ENCODE assay signal across 9 cellular contexts in genomic region chr14:75334191-75335051, GRCh38. TPM values are rescaled to one million over a fixed set of nuclear protein-coding genes. Genes with fewer than 3 reads are reported as not detected.
DNase-seq lines count a peak whose midpoint lies in the region; ATAC-seq and TF ChIP-seq lines count a peak whose summit lies in the region.
"Had no signal": no experiment of that assay in that cellular context is flagged by ENCODE, and none has a peak within 500 bp of the region (broad histone marks: within the 10 kb centered on the region; RNA-seq: fewer than 3 reads in every experiment).

No MANE protein-coding gene starts in this region.

- peak overlapping the region; percentile 41 to 75 for H3K18ac ChIP-seq in mesenchymal stem cell (ENCODE audit: low read depth in 1 of 2, low read length in 2 of 2)

- H3K27me3 ChIP-seq in CD8-positive, alpha-beta T cell (ENCODE audit: insufficient read depth, low read length), result no peaks in the 10 kb centered on the region
- H3K27me3 ChIP-seq in mesenchymal stem cell (ENCODE audit: control insufficient read depth in 1 of 2, insufficient read depth in 1 of 2, low read length in 2 of 2), result peaks cover 0 to 21% of the 10 kb centered on the region in 2 experiments
- H3K27me3 ChIP-seq: cardiac muscle cell had no signal

- H4K8ac ChIP-seq in mesenchymal stem cell (ENCODE audit: low read length), result no peak overlapping the region

- H4K91ac ChIP-seq in mesenchymal stem cell (ENCODE audit: low read length), result no peak overlapping the region

- H3K23ac ChIP-seq in mesenchymal stem cell (ENCODE audit: low read length in 2 of 2), result no peak overlapping the region

- whole genome bisulfite sequencing in mesenchymal stem cell, result 70% methylated on average over 22 of the region's 23 CpGs

- H3K4me1 ChIP-seq in CD8-positive, alpha-beta T cell (ENCODE audit: insufficient read depth, low read length), result peaks cover 18% of the 10 kb centered on the region
- H3K4me1 ChIP-seq in mesenchymal stem cell (ENCODE audit: control insufficient read depth, insufficient read depth, low read depth, low read length), result no peaks in the 10 kb centered on the region

- no peaks in the 10 kb centered on the region for H3K79me1 ChIP-seq in mesenchymal stem cell (replicated peaks; ENCODE audit: low read length, poor library complexity, severe bottlenecking)

- H2BK15ac ChIP-seq in mesenchymal stem cell (ENCODE audit: low read depth, poor library complexity, severe bottlenecking), result no peak overlapping the region

- no peak overlapping the region for H2AFZ ChIP-seq in mesenchymal stem cell (ENCODE audit: low read depth, low read length)

- H3K4me2 ChIP-seq in mesenchymal stem cell (ENCODE audit: low read length, poor library complexity, severe bottlenecking), result no peak overlapping the region

- no peak for TF ChIP-seq CTCF in CD8-positive, alpha-beta T cell (IDR thresholded peaks at IDR 0.05)
- no peak for TF ChIP-seq CTCF in WTC11 (IDR thresholded peaks at IDR 0.05)

- H3K4ac ChIP-seq in mesenchymal stem cell (ENCODE audit: low read depth in 1 of 2, low read length in 2 of 2), result no peak overlapping the region

- POLR2A ChIA-PET in CD8-positive, alpha-beta T cell (lab: Charles Lee), result interaction anchor here (1.0 to 2.0 kb wide), 5 partner anchors 8 to 163 kb away, joined by 3 to 9 read pairs (median 4); no protein-coding TSS in a partner anchor
- POLR2A ChIA-PET in WTC11 (lab: Charles Lee), result no interaction called here

- H3K9ac ChIP-seq in mesenchymal stem cell (ENCODE audit: low read length), result peak overlapping the region; percentile 53

- no peaks in the 10 kb centered on the region for H3K9me3 Mint-ChIP-seq in CD8-positive, alpha-beta T cell
- H3K9me3 Mint-ChIP-seq in activated naive CD8-positive, alpha-beta T cell treated with anti-CD3 and anti-CD28 coated beads, Interleukin-2, amount 50 U/mL, for 24 hours, result no peaks in the 10 kb centered on the region
- peaks cover 25% of the 10 kb centered on the region for H3K9me3 Mint-ChIP-seq in WTC11

- peaks cover 32% of the 10 kb centered on the region for H3K4me1 Mint-ChIP-seq in CD8-positive, alpha-beta T cell (ENCODE audit: low read depth)
- H3K4me1 Mint-ChIP-seq in activated naive CD8-positive, alpha-beta T cell treated with anti-CD3 and anti-CD28 coated beads, Interleukin-2, amount 50 U/mL, for 24 hours, result peaks cover 24% of the 10 kb centered on the region
- H3K4me1 Mint-ChIP-seq in WTC11, result no peaks in the 10 kb centered on the region

- H2AK5ac ChIP-seq in mesenchymal stem cell (ENCODE audit: low read length, severe bottlenecking), result no peak overlapping the region

- H3K14ac ChIP-seq in mesenchymal stem cell (ENCODE audit: low read length in 2 of 2), result no peak overlapping the region

- H2BK5ac ChIP-seq in mesenchymal stem cell (ENCODE audit: low read depth, low read length, poor library complexity, severe bottlenecking), result no peak overlapping the region

- H3K27ac ChIP-seq in CD8-positive, alpha-beta T cell (ENCODE audit: low read depth, low read length), result peak overlapping the region; percentile 71
- H3K27ac ChIP-seq in mesenchymal stem cell (ENCODE audit: low read length, poor library complexity, severe bottlenecking), result no peak overlapping the region
- H3K27ac ChIP-seq: cardiac muscle cell had no signal

- no peaks in the 10 kb centered on the region for H3K36me3 ChIP-seq in CD8-positive, alpha-beta T cell (ENCODE audit: insufficient read depth, low read length)
- no peaks in the 10 kb centered on the region for H3K36me3 ChIP-seq in mesenchymal stem cell (ENCODE audit: control insufficient read depth in 1 of 2, insufficient read depth in 2 of 2, low read depth in 1 of 2, low read length in 2 of 2)
- H3K36me3 ChIP-seq: cardiac muscle cell had no signal

- H3K36me3 Mint-ChIP-seq in CD8-positive, alpha-beta T cell, result no peaks in the 10 kb centered on the region
- H3K36me3 Mint-ChIP-seq in activated naive CD8-positive, alpha-beta T cell treated with anti-CD3 and anti-CD28 coated beads, Interleukin-2, amount 50 U/mL, for 24 hours (ENCODE audit: low read depth), result no peaks in the 10 kb centered on the region
- H3K36me3 Mint-ChIP-seq in WTC11, result peaks cover 5% of the 10 kb centered on the region; the same call in 1 of the 2 replicates

- peak overlapping the region; percentile 87 for H3K4me3 Mint-ChIP-seq in CD8-positive, alpha-beta T cell
- peak overlapping the region; percentile 54 for H3K4me3 Mint-ChIP-seq in activated naive CD8-positive, alpha-beta T cell treated with anti-CD3 and anti-CD28 coated beads, Interleukin-2, amount 50 U/mL, for 24 hours
- no peak overlapping the region for H3K4me3 Mint-ChIP-seq in WTC11

- peak; percentile 94 for ATAC-seq in CD8-positive, alpha-beta T cell
- ATAC-seq in activated naive CD8-positive, alpha-beta T cell treated with anti-CD3 and anti-CD28 coated beads, Interleukin-2, amount 50 U/mL, for 24 hours, result peak; percentile 60
- ATAC-seq in HG02852 (IDR thresholded peaks at IDR 0.05; ENCODE audit: unreplicated experiment), result no peak
- no peak for ATAC-seq in WTC11
- no peak for ATAC-seq in GM21423 (IDR thresholded peaks at IDR 0.05; ENCODE audit: unreplicated experiment)

- no peak overlapping the region for H2BK120ac ChIP-seq in mesenchymal stem cell (ENCODE audit: low read depth, low read length)

- peak overlapping the region in 1 of 2 experiments; percentile 1 for H2BK12ac ChIP-seq in mesenchymal stem cell (ENCODE audit: low read length in 2 of 2)

- no peaks in the 10 kb centered on the region for H3K27me3 Mint-ChIP-seq in CD8-positive, alpha-beta T cell (ENCODE audit: low read depth)
- no peaks in the 10 kb centered on the region for H3K27me3 Mint-ChIP-seq in activated naive CD8-positive, alpha-beta T cell treated with anti-CD3 and anti-CD28 coated beads, Interleukin-2, amount 50 U/mL, for 24 hours
- no peaks in the 10 kb centered on the region for H3K27me3 Mint-ChIP-seq in WTC11 (ENCODE audit: low read depth)

- peak overlapping the region; percentile 96 for H3K27ac Mint-ChIP-seq in CD8-positive, alpha-beta T cell
- peak overlapping the region; percentile 69 for H3K27ac Mint-ChIP-seq in activated naive CD8-positive, alpha-beta T cell treated with anti-CD3 and anti-CD28 coated beads, Interleukin-2, amount 50 U/mL, for 24 hours
- H3K27ac Mint-ChIP-seq in WTC11, result no peak overlapping the region

- intact Hi-C loops in CD8-positive, alpha-beta T cell (cut with DNase I, micrococcal nuclease), result loop anchor here (5.0 to 10.0 kb wide), 2 partner anchors 90 to 93 kb away; partner anchors contain the start of gene JDP2 (in 2 of the 2)

- CTCF ChIA-PET in CD8-positive, alpha-beta T cell (lab: Charles Lee), result interaction anchor here (1.8 kb wide), 1 partner anchor 154 kb away, joined by 7 read pairs; no protein-coding TSS in a partner anchor
- CTCF ChIA-PET in WTC11 (lab: Charles Lee), result interaction anchor here (1.0 kb wide), 1 partner anchor 182 kb away, joined by 3 read pairs; no protein-coding TSS in a partner anchor

- peak; percentile 20 to 82 (median 62) for DNase-seq in CD8-positive, alpha-beta T cell
- DNase-seq in SKM-1 (lab: John Stamatoyannopoulos, UW; ENCODE audit: unreplicated experiment), result peak; percentile 58
- DNase-seq in activated naive CD8-positive, alpha-beta T cell treated with anti-CD3 and anti-CD28 coated beads, Interleukin-2, amount 50 U/mL, for 24 hours, result peak; percentile 46
- peak; percentile 82 for DNase-seq in mesenchymal stem cell
- peak; percentile 27 to 84 (median 50) for DNase-seq in stimulated activated naive CD4-positive, alpha-beta T cell (lab: John Stamatoyannopoulos, UW)
- DNase-seq in WTC11 (ENCODE audit: low spot score), result no peak

- H3K9me3 ChIP-seq in CD8-positive, alpha-beta T cell (ENCODE audit: low read length), result no peaks in the 10 kb centered on the region
- H3K9me3 ChIP-seq in mesenchymal stem cell (ENCODE audit: control insufficient read depth, low read length), result peaks cover 3% of the 10 kb centered on the region

- H3K4me3 ChIP-seq in CD8-positive, alpha-beta T cell (ENCODE audit: low read depth, low read length), result peak overlapping the region; percentile 65
- peak overlapping the region in 1 of 2 experiments; percentile 64 for H3K4me3 ChIP-seq in mesenchymal stem cell (ENCODE audit: insufficient read depth in 1 of 2, low read depth in 1 of 2, low read length in 2 of 2)
- H3K4me3 ChIP-seq: cardiac muscle cell had no signal

TF ChIP-seq in WTC11, 78 proteins besides CTCF, POLR2A, EP300 and RAD21:
- no peak for TF ChIP-seq CREB1 (CRISPR knock-in tag; IDR thresholded peaks at IDR 0.05)
- TF ChIP-seq ZSCAN18 (CRISPR knock-in tag; IDR thresholded peaks at IDR 0.05), result no peak
TF ChIP-seq in WTC11: peak in this region for 0.

RNA-seq across cellular contexts. Expression of gene FOS, which starts 55.8 kb away (rescaled TPM):
- total RNA-seq in CD8-positive, alpha-beta T cell, result 1,000 to 10,000 TPM; 1,826 to 1,941 TPM
- polyA plus RNA-seq in mesenchymal stem cell (2013, experiment 1 of 2), result 587 TPM
- polyA plus RNA-seq in mesenchymal stem cell (2013, experiment 2 of 2), result 551 TPM
- total RNA-seq in WTC11 (2021), result 23.9 to 57.4 TPM (median 50.8 TPM) in 3 replicates

Comparison
In these comparisons a context has a peak if more than half of its experiments do, and no peak if none do; other contexts are left out.
1. ATAC-seq: peak in CD8-positive, alpha-beta T cell (single experiment) and activated naive CD8-positive, alpha-beta T cell treated with anti-CD3 and anti-CD28 coated beads, Interleukin-2, amount 50 U/mL, for 24 hours (single experiment); none in HG02852 (single experiment), WTC11 (single experiment) and GM21423 (single experiment).
2. RNA of gene FOS, which starts 55.8 kb away (total RNA-seq): 1,826 to 1,941 TPM in CD8-positive, alpha-beta T cell; 23.9 to 57.4 TPM in WTC11; every median in the first group is over 10 times any median in the second.